22 cellular contexts compared by ENCODE assay signal in genomic region chr16:85678016-85678415, GRCh38.
"Had no signal": no experiment of that assay in that cellular context is flagged by ENCODE, and none has a peak within 500 bp of the region (broad histone marks: within the 10 kb centered on the region; RNA-seq: fewer than 3 reads in every experiment).

No MANE protein-coding gene starts in this region.

- DNase-seq: activated CD8-positive, alpha-beta memory T cell treated with anti-CD3 and anti-CD28 coated beads for 24 hours; activated CD8-positive, alpha-beta memory T cell treated with anti-CD3 and anti-CD28 coated beads, Interleukin-2, amount 50 U/mL, for 4 hours; activated naive CD4-positive, alpha-beta T cell treated with Interleukin-2 at 50 U/mL for 16 hours; activated T-cell treated with anti-CD3 and anti-CD28 coated beads, Interleukin-2, amount 50 U/mL, for 4 hours; caudate nucleus; dermis blood vessel endothelial cell; effector CD8-positive, alpha-beta T cell; foreskin melanocyte; hippocampal formation; psoas muscle; stimulated activated CD4-positive, alpha-beta T cell treated with anti-CD3 and anti-CD28 coated beads, Interleukin-4, amount 100 ng/mL, for 24 hours; stimulated activated naive CD4-positive, alpha-beta T cell treated with Interleukin-2 at 50 U/mL for 16 hours; T-helper 1 cell; upper lobe of left lung had no signal

- H3K27me3 ChIP-seq: neutrophil, pancreas, right atrium auricular region, upper lobe of left lung had no signal

- H3K27ac ChIP-seq: neutrophil, pancreas, psoas muscle, right atrium auricular region, thoracic aorta, upper lobe of left lung had no signal

- ATAC-seq: activated T-cell treated with anti-CD3 and anti-CD28 coated beads, Interleukin-2, amount 50 U/mL, for 4 hours; natural killer cell treated with Interleukin-12 subunit alpha and Interleukin-12 subunit beta and Interleukin-15 and Interleukin-18, amount 100 ng/mL, for 72 hours; psoas muscle; WTC11 had no signal

- H3K4me3 ChIP-seq: pancreas, psoas muscle, right atrium auricular region, thoracic aorta, upper lobe of left lung had no signal

- H3K9me3 Mint-ChIP-seq: activated T-cell treated with anti-CD3 and anti-CD28 coated beads, Interleukin-2, amount 50 U/mL, for 4 hours; activated T-helper 2 cell treated with anti-CD3 and anti-CD28 coated beads, Interferon-gamma antibody, Interleukin-2, Interleukin-4, amounts not matched to agents 10 μg/mL and 5 μg/mL and 100 μg/mL, durations not matched to agents 14 hours and 24 hours and 36 hours; memory B cell; natural killer cell treated with Interleukin-12 subunit alpha and Interleukin-12 subunit beta and Interleukin-15 and Interleukin-18, amount 100 ng/mL, for 72 hours; WTC11 had no signal

- H3K27ac Mint-ChIP-seq: activated T-helper 2 cell treated with anti-CD3 and anti-CD28 coated beads, Interferon-gamma antibody, Interleukin-2, Interleukin-4, amounts not matched to agents 10 μg/mL and 5 μg/mL and 100 μg/mL, durations not matched to agents 14 hours and 24 hours and 36 hours; natural killer cell treated with Interleukin-12 subunit alpha and Interleukin-12 subunit beta and Interleukin-15 and Interleukin-18, amount 100 ng/mL, for 72 hours had no signal

- H3K27me3 Mint-ChIP-seq: memory B cell; natural killer cell treated with Interleukin-12 subunit alpha and Interleukin-12 subunit beta and Interleukin-15 and Interleukin-18, amount 100 ng/mL, for 72 hours had no signal

- H3K4me3 Mint-ChIP-seq: activated T-cell treated with anti-CD3 and anti-CD28 coated beads, Interleukin-2, amount 50 U/mL, for 4 hours; memory B cell; natural killer cell treated with Interleukin-12 subunit alpha and Interleukin-12 subunit beta and Interleukin-15 and Interleukin-18, amount 100 ng/mL, for 72 hours; WTC11 had no signal

- H3K4me1 Mint-ChIP-seq: WTC11 had no signal

- H3K9me3 ChIP-seq: neutrophil, pancreas, psoas muscle, right atrium auricular region, thoracic aorta, upper lobe of left lung had no signal
